In the genomic region with DNA sequence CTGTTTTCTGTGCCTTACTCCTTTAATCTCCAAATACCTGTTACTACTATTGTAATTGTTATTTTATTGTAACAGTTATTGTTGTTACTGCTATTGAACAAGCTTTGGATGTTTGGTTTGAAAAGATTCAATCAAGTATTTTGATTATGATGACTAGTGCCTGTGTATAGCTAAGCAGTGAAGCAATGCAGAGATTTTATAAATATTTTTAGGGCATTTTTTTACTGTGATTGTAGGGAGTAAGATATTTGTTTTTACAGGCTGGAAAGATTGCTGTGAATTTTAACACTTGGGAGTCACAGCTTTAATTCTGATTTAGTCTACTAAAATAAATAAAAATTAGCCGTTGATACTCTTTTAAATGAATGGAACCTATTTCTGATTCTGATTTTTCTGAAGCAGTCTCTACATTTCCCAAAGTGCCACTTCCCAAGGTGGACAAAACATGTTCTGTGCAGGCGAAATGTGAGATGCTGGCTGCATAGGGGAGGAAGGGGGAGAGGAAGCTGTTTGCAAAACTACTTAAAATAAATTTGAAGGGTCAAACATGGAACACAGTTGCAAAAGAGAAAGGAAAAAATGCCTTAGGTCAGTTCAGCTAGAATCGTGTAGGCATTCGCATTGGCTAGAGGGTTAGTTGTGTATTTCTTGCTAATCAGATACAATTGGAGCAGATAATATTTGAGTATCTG, we compare ENCODE assay signal across 16 cellular contexts. TPM values are rescaled to one million over a fixed set of nuclear protein-coding genes. Genes with fewer than 3 reads are reported as not detected.
DNase-seq lines count a peak whose midpoint lies in the region; ATAC-seq and TF ChIP-seq lines count a peak whose summit lies in the region.
"Had no signal": no experiment of that assay in that cellular context is flagged by ENCODE, and none has a peak within 500 bp of the region (broad histone marks: within the 10 kb centered on the region; RNA-seq: fewer than 3 reads in every experiment).

No MANE protein-coding gene starts in this region.

- peak overlapping the region; percentile 3; the same call in 1 of the 2 replicates for H3K4me2 ChIP-seq in OCI-LY1 (ENCODE audit: low read length)
- H3K4me2 ChIP-seq: BLaER1 had no signal

- H3K79me2 ChIP-seq in OCI-LY1 (ENCODE audit: insufficient read depth, low read length) = no peaks in the 10 kb centered on the region; the same call in 1 of the 2 replicates

- H3K27ac ChIP-seq in OCI-LY1 (ENCODE audit: low read depth, low read length, poor library complexity, severe bottlenecking) = no peak overlapping the region
- no peak overlapping the region for H3K27ac ChIP-seq in CD4-positive, alpha-beta memory T cell (ENCODE audit: low read depth, low read length)
- H3K27ac ChIP-seq: BLaER1, WERI-Rb-1 had no signal

- ATAC-seq in natural killer cell treated with Interleukin-12 subunit alpha and Interleukin-12 subunit beta and Interleukin-15 and Interleukin-18, amount 100 ng/mL, for 72 hours = no peak
- ATAC-seq in GM21360 (IDR thresholded peaks at IDR 0.05; ENCODE audit: unreplicated experiment) = no peak
- ATAC-seq: activated naive CD8-positive, alpha-beta T cell treated with anti-CD3 and anti-CD28 coated beads, Interleukin-2, amount 50 U/mL, for 24 hours had no signal

- no peaks in the 10 kb centered on the region for H3K27me3 ChIP-seq in OCI-LY1 (ENCODE audit: insufficient read depth, low read length)
- H3K27me3 ChIP-seq in CD4-positive, alpha-beta memory T cell (ENCODE audit: insufficient read depth, low read length) = no peaks in the 10 kb centered on the region
- H3K27me3 ChIP-seq: BLaER1 had no signal

- no peaks in the 10 kb centered on the region for H3K9me2 ChIP-seq in OCI-LY1 (ENCODE audit: low read depth, low read length)

- no peaks in the 10 kb centered on the region for H3K9me3 ChIP-seq in OCI-LY1 (ENCODE audit: low read length)
- no peaks in the 10 kb centered on the region for H3K9me3 ChIP-seq in CD4-positive, alpha-beta memory T cell (ENCODE audit: control insufficient read depth in 1 of 2, low read length in 2 of 2)
- H3K9me3 ChIP-seq: BLaER1 had no signal

- no peaks in the 10 kb centered on the region for H3K27me3 Mint-ChIP-seq in natural killer cell treated with Interleukin-12 subunit alpha and Interleukin-12 subunit beta and Interleukin-15 and Interleukin-18, amount 100 ng/mL, for 72 hours
- H3K27me3 Mint-ChIP-seq in CD4-positive, alpha-beta memory T cell = no peaks in the 10 kb centered on the region
- H3K27me3 Mint-ChIP-seq: activated naive CD8-positive, alpha-beta T cell treated with anti-CD3 and anti-CD28 coated beads, Interleukin-2, amount 50 U/mL, for 24 hours had no signal

- peak overlapping the region in 1 of 2 donors; percentile 54 for H3K27ac Mint-ChIP-seq in natural killer cell treated with Interleukin-12 subunit alpha and Interleukin-12 subunit beta and Interleukin-15 and Interleukin-18, amount 100 ng/mL, for 72 hours
- H3K27ac Mint-ChIP-seq in CD4-positive, alpha-beta memory T cell = peak overlapping the region in 1 of 7 donors; percentile 59
- H3K27ac Mint-ChIP-seq: activated naive CD8-positive, alpha-beta T cell treated with anti-CD3 and anti-CD28 coated beads, Interleukin-2, amount 50 U/mL, for 24 hours had no signal

- no peaks in the 10 kb centered on the region for H3K36me3 ChIP-seq in OCI-LY1 (ENCODE audit: insufficient read depth, low read length)
- H3K36me3 ChIP-seq in CD4-positive, alpha-beta memory T cell (ENCODE audit: insufficient read depth, low read length) = no peaks in the 10 kb centered on the region
- H3K36me3 ChIP-seq: BLaER1, WERI-Rb-1 had no signal

- intact Hi-C loops in CD4-positive, alpha-beta memory T cell (cut with micrococcal nuclease) = no loop called here

- H3K4me1 ChIP-seq in OCI-LY1 (ENCODE audit: insufficient read depth, low read length, severe bottlenecking) = peaks cover 24% of the 10 kb centered on the region
- H3K4me1 ChIP-seq in CD4-positive, alpha-beta memory T cell (ENCODE audit: insufficient read depth, low read length) = no peaks in the 10 kb centered on the region

- H3K4me3 Mint-ChIP-seq in natural killer cell treated with Interleukin-12 subunit alpha and Interleukin-12 subunit beta and Interleukin-15 and Interleukin-18, amount 100 ng/mL, for 72 hours = peak overlapping the region; percentile 65
- no peak overlapping the region for H3K4me3 Mint-ChIP-seq in CD4-positive, alpha-beta memory T cell
- H3K4me3 Mint-ChIP-seq: activated naive CD8-positive, alpha-beta T cell treated with anti-CD3 and anti-CD28 coated beads, Interleukin-2, amount 50 U/mL, for 24 hours had no signal

- POLR2A ChIA-PET in CD4-positive, alpha-beta memory T cell (lab: Charles Lee; ENCODE audit: partially characterized antibody) = no interaction called here

- H3F3A ChIP-seq in OCI-LY1 (ENCODE audit: insufficient read depth, low read length) = no peaks in the 10 kb centered on the region

- DNase-seq in EH (ENCODE audit: low read depth) (peak; percentile 6), fibroblast of gingiva (ENCODE audit: low read depth) (peak; percentile 45), C1 segment of cervical spinal cord (lab: John Stamatoyannopoulos, UW) (no peak), NAMALWA (ENCODE audit: low spot score) (no peak)
- DNase-seq in natural killer cell treated with Interleukin-12 subunit alpha and Interleukin-12 subunit beta and Interleukin-15 and Interleukin-18, amount 100 ng/mL, for 72 hours (ENCODE audit: low spot score) = no peak
- DNase-seq in CD4-positive, alpha-beta memory T cell = no peak
- DNase-seq: activated naive CD8-positive, alpha-beta T cell treated with anti-CD3 and anti-CD28 coated beads, Interleukin-2, amount 50 U/mL, for 24 hours; activated T-cell treated with anti-CD3 and anti-CD28 coated beads for 4 hours; NCI-H1092 treated with DMSO at 0.1 percent for 48 hours; NCI-H82; SHP77 treated with DMSO at 0.1 percent for 48 hours; WERI-Rb-1 had no signal

- no peaks in the 10 kb centered on the region for H4K20me1 ChIP-seq in OCI-LY1 (ENCODE audit: insufficient read depth, low read length)

- no peaks in the 10 kb centered on the region for H3K9me3 Mint-ChIP-seq in natural killer cell treated with Interleukin-12 subunit alpha and Interleukin-12 subunit beta and Interleukin-15 and Interleukin-18, amount 100 ng/mL, for 72 hours
- no peaks in the 10 kb centered on the region for H3K9me3 Mint-ChIP-seq in CD4-positive, alpha-beta memory T cell
- H3K9me3 Mint-ChIP-seq: activated naive CD8-positive, alpha-beta T cell treated with anti-CD3 and anti-CD28 coated beads, Interleukin-2, amount 50 U/mL, for 24 hours had no signal

- CTCF ChIA-PET in CD4-positive, alpha-beta memory T cell (lab: Charles Lee; ENCODE audit: partially characterized antibody) = interaction anchor here (0.7 kb wide), 1 partner anchor 9 kb away, joined by 4 read pairs; no protein-coding TSS in a partner anchor

- peaks cover 39 to 46% of the 10 kb centered on the region in 2 donors for H3K4me1 Mint-ChIP-seq in natural killer cell treated with Interleukin-12 subunit alpha and Interleukin-12 subunit beta and Interleukin-15 and Interleukin-18, amount 100 ng/mL, for 72 hours (ENCODE audit: low read depth in 2 of 2)
- peaks cover 26 to 44% (median 35%) of the 10 kb centered on the region in 4 donors for H3K4me1 Mint-ChIP-seq in CD4-positive, alpha-beta memory T cell

- no peak overlapping the region for H3K4me3 ChIP-seq in OCI-LY1 (ENCODE audit: low read depth, low read length, poor library complexity, severe bottlenecking)
- no peak overlapping the region for H3K4me3 ChIP-seq in CD4-positive, alpha-beta memory T cell (ENCODE audit: low read length in 2 of 2)
- H3K4me3 ChIP-seq: BLaER1, skin epidermis had no signal

- H2AFZ ChIP-seq in OCI-LY1 (ENCODE audit: low read length) = no peak overlapping the region

- TF ChIP-seq CTCF in OCI-LY1 (IDR thresholded peaks at IDR 0.05; ENCODE audit: low read length) = no peak

- no peak overlapping the region for H3K9ac ChIP-seq in OCI-LY1 (ENCODE audit: low read length)
- H3K9ac ChIP-seq: BLaER1 had no signal

- no peaks in the 10 kb centered on the region for H3K36me3 Mint-ChIP-seq in natural killer cell treated with Interleukin-12 subunit alpha and Interleukin-12 subunit beta and Interleukin-15 and Interleukin-18, amount 100 ng/mL, for 72 hours
- peaks cover 1 to 3% of the 10 kb centered on the region in 2 donors for H3K36me3 Mint-ChIP-seq in CD4-positive, alpha-beta memory T cell

RNA-seq across cellular contexts. Expression of a gene that starts 25.6 kb away (rescaled TPM):
- total RNA-seq in natural killer cell treated with Interleukin-12 subunit alpha and Interleukin-12 subunit beta and Interleukin-15 and Interleukin-18, amount 100 ng/mL, for 72 hours = 10 to 100 TPM; 20.8 to 32.7 TPM
- total RNA-seq in CD4-positive, alpha-beta memory T cell = 10 to 100 TPM; 14.0 to 16.4 TPM
- 10 to 100 TPM; 17.8 to 24.9 TPM for polyA plus RNA-seq in CD4-positive, alpha-beta memory T cell

RNA-seq across cellular contexts. Expression of a gene that starts 55.3 kb away (rescaled TPM):
- total RNA-seq in natural killer cell treated with Interleukin-12 subunit alpha and Interleukin-12 subunit beta and Interleukin-15 and Interleukin-18, amount 100 ng/mL, for 72 hours = 10 to 100 TPM; 46.6 to 93.0 TPM
- 10 to 100 TPM; 26.6 to 27.0 TPM for total RNA-seq in CD4-positive, alpha-beta memory T cell
- polyA plus RNA-seq in CD4-positive, alpha-beta memory T cell = 10 to 100 TPM; 66.8 to 71.4 TPM

Comparison
In these comparisons a context has a peak if more than half of its experiments do, and no peak if none do; other contexts are left out.
1. DNase-seq: peak in EH (single experiment) and fibroblast of gingiva (single experiment); none in natural killer cell treated with Interleukin-12 subunit alpha and Interleukin-12 subunit beta and Interleukin-15 and Interleukin-18, amount 100 ng/mL, for 72 hours (single experiment), C1 segment of cervical spinal cord (0 of 14), CD4-positive, alpha-beta memory T cell (0 of 5) and NAMALWA (single experiment).